6 cellular contexts compared by ENCODE assay signal in genomic region chr2:71634571-71634970, GRCh38.
"Had no signal": no experiment of that assay in that cellular context is flagged by ENCODE, and none has a peak within 500 bp of the region (broad histone marks: within the 10 kb centered on the region; RNA-seq: fewer than 3 reads in every experiment).

No MANE protein-coding gene starts in this region.

- H3K9me3 Mint-ChIP-seq: GM23338, H9 had no signal

- H3K27ac ChIP-seq: HL-60 had no signal

- H3K27ac Mint-ChIP-seq: GM23338, H9 had no signal

- H3K4me3 Mint-ChIP-seq: GM23338, H9 had no signal

- ATAC-seq: GM23338, K562 had no signal

- DNase-seq: H9, HCEC 1CT, IMR-90 had no signal

- H3K4me3 ChIP-seq: GM23338, K562 had no signal
